In genomic region chr19:55598034-55598433, GRCh38 we compare ENCODE assay signal across 13 cellular contexts. TPM values are rescaled to one million over a fixed set of nuclear protein-coding genes. Genes with fewer than 3 reads are reported as not detected.
DNase-seq lines count a peak whose midpoint lies in the region; ATAC-seq and TF ChIP-seq lines count a peak whose summit lies in the region.
"Had no signal": no experiment of that assay in that cellular context is flagged by ENCODE, and none has a peak within 500 bp of the region (broad histone marks: within the 10 kb centered on the region; RNA-seq: fewer than 3 reads in every experiment).

No MANE protein-coding gene starts in this region.

- no peak for ATAC-seq in upper lobe of right lung

- H3K9ac ChIP-seq in Loucy (ENCODE audit: low read depth, low read length, poor library complexity, severe bottlenecking), result peak overlapping the region; percentile 55
- H3K9ac ChIP-seq in iPS-15b (ENCODE audit: low read depth, low read length), result no peak overlapping the region
- H3K9ac ChIP-seq in skeletal muscle satellite cell (ENCODE audit: low read depth, low read length), result no peak overlapping the region

- H3F3A ChIP-seq in DOHH2 (ENCODE audit: control insufficient read depth, insufficient read depth) (peaks cover 11% of the 10 kb centered on the region), Loucy (ENCODE audit: low read depth) (no peaks in the 10 kb centered on the region)

- DNase-seq in upper lobe of right lung, result no peak
- DNase-seq in AML-193 (lab: John Stamatoyannopoulos, UW), result no peak
- DNase-seq in kidney glomerular epithelial cell (lab: John Stamatoyannopoulos, UW), result no peak
- DNase-seq: activated CD4-positive, alpha-beta T cell treated with anti-CD3 and anti-CD28 coated beads for 1 hour; COR-L47; stimulated activated CD4-positive, alpha-beta T cell treated with anti-CD3 and anti-CD28 coated beads, Interleukin-4, amount 100 ng/mL, for 4 hours; stimulated activated naive CD4-positive, alpha-beta T cell treated with Interleukin-2 at 50 U/mL for 16 hours had no signal

- H3K27me3 ChIP-seq in DOHH2 (ENCODE audit: control insufficient read depth, low read length) (no peaks in the 10 kb centered on the region), Loucy (ENCODE audit: insufficient read depth, low read length, poor library complexity, severe bottlenecking) (no peaks in the 10 kb centered on the region), iPS-15b (ENCODE audit: control insufficient read depth, insufficient read depth, low read length) (no peaks in the 10 kb centered on the region), skeletal muscle satellite cell (ENCODE audit: control insufficient read depth, insufficient read depth, low read length) (no peaks in the 10 kb centered on the region), upper lobe of right lung (no peaks in the 10 kb centered on the region)
- H3K27me3 ChIP-seq: ascending aorta had no signal

- H3K79me2 ChIP-seq in DOHH2 (ENCODE audit: control insufficient read depth, low read length) (peaks cover 9% of the 10 kb centered on the region), Loucy (ENCODE audit: insufficient read depth, low read length) (peaks cover 26% of the 10 kb centered on the region)

- no peak overlapping the region for H3K27ac ChIP-seq in DOHH2 (ENCODE audit: low read depth, low read length)
- no peak overlapping the region for H3K27ac ChIP-seq in upper lobe of right lung
- H3K27ac ChIP-seq: PC-9 had no signal

- no peaks in the 10 kb centered on the region for H3K9me2 ChIP-seq in DOHH2 (replicated peaks; ENCODE audit: control insufficient read depth, low read length)
- no peaks in the 10 kb centered on the region for H3K9me2 ChIP-seq in Loucy (replicated peaks; ENCODE audit: low read depth, low read length)

- no peaks in the 10 kb centered on the region for H4K20me1 ChIP-seq in DOHH2 (ENCODE audit: control insufficient read depth, insufficient read depth, low read depth, low read length)
- H4K20me1 ChIP-seq in Loucy (ENCODE audit: insufficient read depth, low read length, poor library complexity, severe bottlenecking), result peaks cover 6% of the 10 kb centered on the region

- no peaks in the 10 kb centered on the region for H3K9me3 ChIP-seq in DOHH2 (ENCODE audit: control insufficient read depth, insufficient read depth, low read length)
- H3K9me3 ChIP-seq in Loucy (ENCODE audit: insufficient read depth, low read depth, low read length), result no peaks in the 10 kb centered on the region
- H3K9me3 ChIP-seq in iPS-15b (ENCODE audit: control insufficient read depth, insufficient read depth, low read length), result no peaks in the 10 kb centered on the region
- H3K9me3 ChIP-seq in skeletal muscle satellite cell (replicated peaks; ENCODE audit: low read length), result no peaks in the 10 kb centered on the region
- H3K9me3 ChIP-seq in upper lobe of right lung, result no peaks in the 10 kb centered on the region
- H3K9me3 ChIP-seq: ascending aorta had no signal

- no peak for TF ChIP-seq CTCF in DOHH2 (IDR thresholded peaks at IDR 0.05; ENCODE audit: low read depth, low read length, poor library complexity, severe bottlenecking)
- TF ChIP-seq CTCF in Loucy (conservative IDR thresholded peaks at IDR 0.05; ENCODE audit: low read length), result no peak
- no peak for TF ChIP-seq CTCF in upper lobe of right lung (IDR thresholded peaks at IDR 0.05)

- H3K4me1 ChIP-seq in DOHH2 (ENCODE audit: control insufficient read depth, low read length) (peaks cover 20% of the 10 kb centered on the region), Loucy (ENCODE audit: insufficient read depth, low read length, poor library complexity, severe bottlenecking) (peaks cover 23% of the 10 kb centered on the region), iPS-15b (ENCODE audit: control insufficient read depth, insufficient read depth, low read length) (peaks cover 11% of the 10 kb centered on the region), skeletal muscle satellite cell (ENCODE audit: control insufficient read depth, insufficient read depth, low read length) (peaks cover 14% of the 10 kb centered on the region), upper lobe of right lung (peaks cover 8% of the 10 kb centered on the region)
- H3K4me1 ChIP-seq: ascending aorta had no signal

- H3K36me3 ChIP-seq in DOHH2 (ENCODE audit: control insufficient read depth, low read length) (peaks cover 33% of the 10 kb centered on the region), Loucy (ENCODE audit: insufficient read depth, low read length) (no peaks in the 10 kb centered on the region), iPS-15b (ENCODE audit: control insufficient read depth, insufficient read depth, low read length) (peaks cover 3% of the 10 kb centered on the region), skeletal muscle satellite cell (ENCODE audit: insufficient read depth, low read length) (peaks cover 26% of the 10 kb centered on the region), upper lobe of right lung (peaks cover 27% of the 10 kb centered on the region)

- no peak overlapping the region for H2AFZ ChIP-seq in Loucy (ENCODE audit: low read length)
- H2AFZ ChIP-seq: PC-9 had no signal

- H3K4me3 ChIP-seq in DOHH2 (ENCODE audit: low read length) (peak overlapping the region; percentile 84; the same call in 1 of the 2 replicates), Loucy (ENCODE audit: low read length, poor library complexity, severe bottlenecking) (peak overlapping the region; percentile 74), iPS-15b (ENCODE audit: low read depth, low read length) (peak overlapping the region; percentile 61), skeletal muscle satellite cell (ENCODE audit: low read length) (no peak overlapping the region), upper lobe of right lung (no peak overlapping the region)

- intact Hi-C loops in upper lobe of right lung (cut with DNase I), result no loop called here

- H3K4me2 ChIP-seq in DOHH2 (ENCODE audit: low read length) (peak overlapping the region; percentile 84), Loucy (ENCODE audit: low read depth, low read length, poor library complexity, severe bottlenecking) (peak overlapping the region; percentile 80), skeletal muscle satellite cell (ENCODE audit: low read length) (peak overlapping the region; percentile 88)

RNA-seq across cellular contexts. Expression of gene FIZ1, which starts 1.3 kb away (rescaled TPM):
- total RNA-seq in skeletal muscle satellite cell (2012; rRNA removed), result 1.3 and 1.5 TPM in 2 replicates
- 14.9 TPM for total RNA-seq in upper lobe of right lung

RNA-seq across cellular contexts. Expression of gene ZNF524, which starts 2.1 kb away (rescaled TPM):
- 7.2 and 9.4 TPM in 2 replicates for total RNA-seq in skeletal muscle satellite cell (2012; rRNA removed)
- 28.6 TPM for total RNA-seq in upper lobe of right lung

RNA-seq across cellular contexts. Expression of gene ZNF865, which starts 7.4 kb away (rescaled TPM):
- total RNA-seq in skeletal muscle satellite cell (2012; rRNA removed), result 1.3 and 1.7 TPM in 2 replicates
- 18.4 TPM for total RNA-seq in upper lobe of right lung

RNA-seq across cellular contexts. Expression of gene ZNF579, which starts 17.4 kb away (rescaled TPM):
- total RNA-seq in skeletal muscle satellite cell (2012; rRNA removed), result 3.7 and 3.8 TPM in 2 replicates
- total RNA-seq in upper lobe of right lung, result 15.7 TPM

RNA-seq across cellular contexts. Expression of gene ZNF784, which starts 26.3 kb away (rescaled TPM):
- total RNA-seq in skeletal muscle satellite cell (2012; rRNA removed), result 3.0 and 4.2 TPM in 2 replicates
- total RNA-seq in upper lobe of right lung, result 9.7 TPM

Comparison
In these comparisons a context has a peak if more than half of its experiments do, and no peak if none do; other contexts are left out.
1. H3K4me3 ChIP-seq: peak in DOHH2 (single experiment), Loucy (single experiment) and iPS-15b (single experiment); none in skeletal muscle satellite cell (single experiment) and upper lobe of right lung (single experiment).
2. Peak in every context shown above with its lines, with median percentiles within 50 percentile points of each other: H3K4me2 ChIP-seq.